17 cellular contexts compared by ENCODE assay signal in the genomic region with DNA sequence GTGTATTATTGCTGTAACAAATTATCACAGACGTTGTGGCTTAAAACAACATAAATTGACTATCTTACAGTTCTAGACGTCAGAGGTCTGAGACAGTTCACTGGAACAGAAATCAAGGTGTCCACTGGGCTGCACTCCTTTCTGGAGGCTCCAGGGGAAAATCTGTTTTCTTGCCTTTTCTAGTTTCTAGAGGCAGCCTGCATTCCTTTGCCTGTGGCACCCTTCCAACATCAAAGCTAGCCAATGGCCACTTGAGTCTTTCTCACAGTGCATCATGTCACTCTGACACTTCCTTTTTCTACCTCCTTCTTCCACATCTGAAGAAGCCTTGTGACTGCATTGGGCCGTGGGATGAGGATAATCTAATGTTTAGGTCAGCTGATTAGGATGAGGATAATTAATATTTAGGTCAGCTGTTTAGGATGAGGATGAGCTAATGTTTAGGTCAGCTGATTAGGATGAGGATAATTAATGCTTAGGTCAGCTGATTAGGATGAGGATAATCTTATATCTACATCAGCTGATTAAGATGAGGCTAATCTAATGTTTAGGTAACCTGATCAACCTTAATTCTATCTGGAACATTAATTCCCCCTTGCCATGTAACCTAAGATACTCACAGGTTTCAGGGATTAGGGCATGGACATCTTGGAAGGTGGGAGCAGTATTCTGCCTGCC.
DNase-seq lines count a peak whose midpoint lies in the region; ATAC-seq, FAIRE-seq and TF ChIP-seq lines count a peak whose summit lies in the region.
"Had no signal": no experiment of that assay in that cellular context is flagged by ENCODE, and none has a peak within 500 bp of the region (broad histone marks: within the 10 kb centered on the region; RNA-seq: fewer than 3 reads in every experiment).

No MANE protein-coding gene starts in this region.

- no TSS peak for BruUV-seq in HepG2 (replicated peaks; lab: Mats Ljungman, UMichigan)

- H3K27ac ChIP-seq in HepG2 (ENCODE audit: extremely low read length, insufficient read depth, low read length) (no peak overlapping the region), right lobe of liver (no peak overlapping the region), uterus (peak overlapping the region; percentile 13 to 62), Peyer's patch (no peak overlapping the region)
- H3K27ac ChIP-seq: adrenal gland, coronary artery had no signal

- WGBS in HepG2 (ENCODE audit: low lambda C conversion rate), result 74% methylated on average over 3 of the region's 3 CpGs
- WGBS in right lobe of liver (ENCODE audit: insufficient coverage, low coverage, low lambda C conversion rate, missing lambda C conversion rate), result 78% methylated on average over 3 of the region's 3 CpGs

- no peaks in the 10 kb centered on the region for H4K20me1 ChIP-seq in HepG2 (ENCODE audit: insufficient read depth, low read length)

- H3K9me3 ChIP-seq in HepG2 (ENCODE audit: low read length) (no peaks in the 10 kb centered on the region), right lobe of liver (no peaks in the 10 kb centered on the region), uterus (no peaks in the 10 kb centered on the region), Peyer's patch (no peaks in the 10 kb centered on the region)
- H3K9me3 ChIP-seq: adrenal gland, HAP-1 had no signal

- TF ChIP-seq CTCF in HepG2 (CRISPR knock-in tag; IDR thresholded peaks at IDR 0.05), result no peak
- no peak for TF ChIP-seq CTCF in right lobe of liver (IDR thresholded peaks at IDR 0.05)
- no peak for TF ChIP-seq CTCF in fibroblast of mammary gland (conservative IDR thresholded peaks at IDR 0.05; ENCODE audit: control insufficient read depth, insufficient read depth, low read depth, low read length)
- no peak for TF ChIP-seq CTCF in uterus (IDR thresholded peaks at IDR 0.05)
- no peak for TF ChIP-seq CTCF in Peyer's patch (IDR thresholded peaks at IDR 0.05)

- intact Hi-C loops in HepG2 (cut with micrococcal nuclease; ENCODE audit: unreplicated experiment), result no loop called here
- intact Hi-C loops in right lobe of liver (cut with DNase I), result no loop called here
- intact Hi-C loops in uterus (cut with DNase I; ENCODE audit: low total_unique reads), result no loop called here

- no peaks in the 10 kb centered on the region for H3K4me1 ChIP-seq in HepG2 (ENCODE audit: insufficient read depth, low read length)
- no peaks in the 10 kb centered on the region for H3K4me1 ChIP-seq in right lobe of liver
- H3K4me1 ChIP-seq in uterus, result no peaks in the 10 kb centered on the region
- no peaks in the 10 kb centered on the region for H3K4me1 ChIP-seq in Peyer's patch
- H3K4me1 ChIP-seq: adrenal gland, HAP-1 had no signal

- CTCF ChIA-PET in HepG2 (lab: Yijun Ruan, JAX; ENCODE audit: low intra/inter-chr PET ratio, low total read pairs), result no interaction called here

- POLR2A ChIA-PET in HepG2 (lab: Yijun Ruan, JAX), result no interaction called here

- in situ Hi-C loops in HepG2 (cut with HindIII; ENCODE audit: extremely low pct_ligation_motif_present, low pct_unique_long_range_greater_than_20kb), result no loop called here

- no peak overlapping the region for H2AFZ ChIP-seq in HepG2 (ENCODE audit: low read length)

- H3K27me3 ChIP-seq in HepG2 (ENCODE audit: control insufficient read depth in 1 of 2, insufficient read depth in 2 of 2, low read length in 2 of 2) (no peaks in the 10 kb centered on the region), right lobe of liver (no peaks in the 10 kb centered on the region), uterus (no peaks in the 10 kb centered on the region), Peyer's patch (no peaks in the 10 kb centered on the region)
- H3K27me3 ChIP-seq: adrenal gland had no signal

- TF ChIP-seq POLR2A in HepG2 (IDR thresholded peaks at IDR 0.05; ENCODE audit: insufficient read depth in 1 of 2, low read depth in 2 of 2, low read length in 2 of 2), result no peak
- no peak for TF ChIP-seq POLR2A in right lobe of liver (IDR thresholded peaks at IDR 0.05)
- no peak for TF ChIP-seq POLR2A in uterus (IDR thresholded peaks at IDR 0.05)
- TF ChIP-seq POLR2A in Peyer's patch (IDR thresholded peaks at IDR 0.05), result no peak

- TF ChIP-seq RAD21 in HepG2 (CRISPR knock-in tag; IDR thresholded peaks at IDR 0.05), result no peak

- H3K36me3 ChIP-seq in HepG2 (replicated peaks in 1 of 2; ENCODE audit: control insufficient read depth in 1 of 2, insufficient read depth in 2 of 2, low read length in 2 of 2), result no peaks in the 10 kb centered on the region
- H3K36me3 ChIP-seq in right lobe of liver, result no peaks in the 10 kb centered on the region
- H3K36me3 ChIP-seq in uterus, result no peaks in the 10 kb centered on the region
- no peaks in the 10 kb centered on the region for H3K36me3 ChIP-seq in Peyer's patch
- H3K36me3 ChIP-seq: adrenal gland, HAP-1 had no signal

- H3K4me2 ChIP-seq in HepG2 (ENCODE audit: low read depth, low read length), result no peak overlapping the region

- TF ChIP-seq EP300 in HepG2 (IDR thresholded peaks at IDR 0.05; ENCODE audit: low read depth in 2 of 2, low read length in 2 of 2) (no peak), HepG2 (CRISPR knock-in tag; IDR thresholded peaks at IDR 0.05; ENCODE audit: borderline replicate concordance) (no peak)

- no peak for ATAC-seq in HepG2
- ATAC-seq in right lobe of liver, result no peak
- ATAC-seq: T-helper 17 cell had no signal

- DNase-seq in HepG2 (ENCODE audit: low spot score), result no peak
- DNase-seq in right lobe of liver, result no peak
- peak; percentile 79 for DNase-seq in NCI-H82 (lab: John Stamatoyannopoulos, UW)
- peak; percentile 27 for DNase-seq in fibroblast of mammary gland (ENCODE audit: low read depth)
- peak; percentile 41 to 46 for DNase-seq in uterus
- no peak for DNase-seq in NCI-H1092 (lab: John Stamatoyannopoulos, UW)
- DNase-seq in Peyer's patch, result no peak
- DNase-seq in NCI-H748 treated with DMSO at 0.1 percent for 48 hours (lab: John Stamatoyannopoulos, UW), result no peak
- DNase-seq: activated CD4-positive, CD25-positive, alpha-beta regulatory T cell; activated CD8-positive, alpha-beta memory T cell treated with anti-CD3 and anti-CD28 coated beads for 24 hours; adrenal gland; NK-92 treated with Interleukin-12 subunit alpha and Interleukin-12 subunit beta, amount 100 ng/mL, for 24 hours; T-helper 17 cell had no signal

- H3K4me3 ChIP-seq in HepG2 (replicated peaks in 1 of 3; ENCODE audit: insufficient read depth in 1 of 3, low read depth in 2 of 3, low read length in 3 of 3), result no peak overlapping the region
- H3K4me3 ChIP-seq in right lobe of liver, result no peak overlapping the region
- H3K4me3 ChIP-seq in fibroblast of mammary gland (ENCODE audit: control insufficient read depth, low read depth, low read length), result no peak overlapping the region
- H3K4me3 ChIP-seq in uterus, result no peak overlapping the region
- no peak overlapping the region for H3K4me3 ChIP-seq in Peyer's patch
- H3K4me3 ChIP-seq: adrenal gland, coronary artery, HAP-1 had no signal

- no peak for FAIRE-seq in HepG2 (lab: Jason Lieb, UNC)
- FAIRE-seq: endothelial cell of umbilical vein, G401.6 had no signal

- H3K79me2 ChIP-seq in HepG2 (ENCODE audit: insufficient read depth, low read length), result no peaks in the 10 kb centered on the region

- H3K9ac ChIP-seq in HepG2 (ENCODE audit: insufficient read depth, low read depth, low read length), result no peak overlapping the region

TF ChIP-seq in HepG2, 621 proteins besides CTCF, POLR2A, EP300 and RAD21:
- TF ChIP-seq MAFK (conservative IDR thresholded peaks at IDR 0.05 in 1 of 2, IDR thresholded peaks at IDR 0.05 in 1 of 2; ENCODE audit: low read length in 2 of 2) (peak; percentile 93 to 96), MAFF (IDR thresholded peaks at IDR 0.05; ENCODE audit: low read depth, low read length) (peak; percentile 95), MYNN (CRISPR knock-in tag; IDR thresholded peaks at IDR 0.05; ENCODE audit: low read depth) (no peak)

Comparison
In these comparisons a context has a peak if more than half of its experiments do, and no peak if none do; other contexts are left out.
1. DNase-seq: peak in NCI-H82 (single experiment), fibroblast of mammary gland (single experiment) and uterus (2 of 2); none in HepG2 (single experiment), right lobe of liver (0 of 3), NCI-H1092 (single experiment), Peyer's patch (0 of 3) and NCI-H748 treated with DMSO at 0.1 percent for 48 hours (single experiment).
2. H3K27ac ChIP-seq: peak in uterus (2 of 2); none in HepG2 (single experiment), right lobe of liver (0 of 3) and Peyer's patch (0 of 4).